ENCODE assay signal across 9 cellular contexts in genomic region chr15:62624541-62625399, GRCh38.
A peak's percentile ranks its signal among the peaks of the same experiment; 100 is the strongest.
DNase-seq lines count a peak whose midpoint lies in the region; ATAC-seq, FAIRE-seq and TF ChIP-seq lines count a peak whose summit lies in the region.
"Had no signal": no experiment of that assay in that cellular context is flagged by ENCODE, and none has a peak within 500 bp of the region (broad histone marks: within the 10 kb centered on the region; RNA-seq: fewer than 3 reads in every experiment).

No MANE protein-coding gene starts in this region.

- TF ChIP-seq CTCF in bronchial epithelial cell (IDR thresholded peaks at IDR 0.05; ENCODE audit: insufficient read depth, low read length, severe bottlenecking) (no peak), osteocyte (IDR thresholded peaks at IDR 0.05) (no peak)

- peaks cover 18% of the 10 kb centered on the region for H3K4me1 Mint-ChIP-seq in osteocyte (ENCODE audit: unreplicated experiment)

- H3K36me3 Mint-ChIP-seq in osteocyte (ENCODE audit: unreplicated experiment) = no peaks in the 10 kb centered on the region

- no peak overlapping the region for H3K4me3 Mint-ChIP-seq in osteocyte (ENCODE audit: unreplicated experiment)

- no peaks in the 10 kb centered on the region for H3K36me3 ChIP-seq in bronchial epithelial cell (ENCODE audit: control insufficient read depth, insufficient read depth, low read length)

- no peak overlapping the region for H3K4me3 ChIP-seq in bronchial epithelial cell (ENCODE audit: low read depth, low read length)

- no peaks in the 10 kb centered on the region for H3K27me3 Mint-ChIP-seq in osteocyte (ENCODE audit: unreplicated experiment)

- peak; percentile 76 for DNase-seq in Caki2 (ENCODE audit: low read depth)
- DNase-seq in bronchial epithelial cell (ENCODE audit: low read depth) = peak; percentile 37
- DNase-seq in osteocyte (ENCODE audit: extremely low spot score, unreplicated experiment) = no peak
- no peak for DNase-seq in SHP77 (lab: John Stamatoyannopoulos, UW)
- no peak for DNase-seq in activated gamma-delta T cell treated with Interleukin-2 at 50 U/mL for 16 hours
- DNase-seq: NCI-H2029 treated with DMSO at 0.1 percent for 48 hours had no signal

- H3K27ac Mint-ChIP-seq in osteocyte (ENCODE audit: unreplicated experiment) = peak overlapping the region; percentile 63

- no peaks in the 10 kb centered on the region for H3K9me3 Mint-ChIP-seq in osteocyte (ENCODE audit: unreplicated experiment)

- no peaks in the 10 kb centered on the region for H3K27me3 ChIP-seq in bronchial epithelial cell (ENCODE audit: control insufficient read depth, insufficient read depth, low read length)

- FAIRE-seq in bronchial epithelial cell (lab: Jason Lieb, UNC) = no peak

- in situ Hi-C loops in Caki2 (cut with HindIII; ENCODE audit: low pct_unique_long_range_greater_than_20kb, low sequenced_read_pairs) = no loop called here

- ATAC-seq in HG02981 (IDR thresholded peaks at IDR 0.05; ENCODE audit: unreplicated experiment) = peak; percentile 66
- ATAC-seq in GM21576 (IDR thresholded peaks at IDR 0.05; ENCODE audit: unreplicated experiment) = no peak
- ATAC-seq in HG03095 (IDR thresholded peaks at IDR 0.05; ENCODE audit: unreplicated experiment) = no peak

Comparison
In these comparisons a context has a peak if more than half of its experiments do, and no peak if none do; other contexts are left out.
1. DNase-seq: peak in Caki2 (single experiment) and bronchial epithelial cell (single experiment); none in osteocyte (single experiment), SHP77 (0 of 2) and activated gamma-delta T cell treated with Interleukin-2 at 50 U/mL for 16 hours (single experiment).